Comparison of ENCODE assay signal across 18 cellular contexts in the genomic region with DNA sequence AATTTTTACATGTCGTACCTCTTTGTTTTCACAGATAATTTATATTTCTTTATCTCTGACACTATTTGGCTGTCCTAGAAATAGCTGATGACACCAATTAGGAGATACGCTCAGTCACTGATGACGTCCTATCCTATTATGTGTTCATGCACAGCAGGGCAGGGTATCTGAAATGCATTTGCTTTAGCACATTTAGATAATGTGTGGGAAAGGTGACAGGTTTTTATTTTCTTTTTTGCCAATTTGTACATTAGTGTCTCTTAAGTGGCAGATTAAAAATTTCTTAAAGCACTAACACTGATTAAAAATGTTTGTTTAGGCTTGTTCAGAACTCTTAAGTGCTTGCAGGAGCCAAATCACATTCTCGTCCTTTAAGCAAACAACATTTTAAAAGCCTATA. TPM values are rescaled to one million over a fixed set of nuclear protein-coding genes. Genes with fewer than 3 reads are reported as not detected.
DNase-seq lines count a peak whose midpoint lies in the region; ATAC-seq and TF ChIP-seq lines count a peak whose summit lies in the region.
"Had no signal": no experiment of that assay in that cellular context is flagged by ENCODE, and none has a peak within 500 bp of the region (broad histone marks: within the 10 kb centered on the region; RNA-seq: fewer than 3 reads in every experiment).

No MANE protein-coding gene starts in this region.

- H3K36me3 ChIP-seq in heart left ventricle, result no peaks in the 10 kb centered on the region
- H3K36me3 ChIP-seq: HAP-1, lower lobe of right lung, Peyer's patch, upper lobe of right lung had no signal

- intact Hi-C loops in heart left ventricle (cut with DNase I), result no loop called here
- intact Hi-C loops in Right ventricle myocardium inferior (cut with DNase I), result no loop called here

- H3K27me3 ChIP-seq in heart left ventricle, result no peaks in the 10 kb centered on the region
- H3K27me3 ChIP-seq: Peyer's patch, upper lobe of right lung had no signal

- no peak for TF ChIP-seq POLR2A in heart left ventricle (IDR thresholded peaks at IDR 0.05)

- ATAC-seq in heart left ventricle, result peak in 3 of 4 donors; percentile 59 to 77 (median 76)
- no peak for ATAC-seq in Right ventricle myocardium inferior
- ATAC-seq in HG03135 (IDR thresholded peaks at IDR 0.05; ENCODE audit: unreplicated experiment), result no peak
- ATAC-seq: upper lobe of right lung had no signal

- no peak overlapping the region for H3K4me3 ChIP-seq in heart left ventricle
- H3K4me3 ChIP-seq: coronary artery, HAP-1, lower lobe of right lung, Peyer's patch, upper lobe of right lung had no signal

- H3K4me1 ChIP-seq in heart left ventricle, result peaks cover 0 to 52% (median 9%) of the 10 kb centered on the region in 12 donors
- H3K4me1 ChIP-seq: HAP-1 had no signal

- 47 to 60% (median 56%) methylated on average over 4 of the region's 4 CpGs for WGBS in heart left ventricle, 4 donors

- DNase-seq in heart left ventricle (no peak), Right ventricle myocardium inferior (ENCODE audit: missing footprints) (no peak), NCI-H2081 (lab: John Stamatoyannopoulos, UW) (peak; percentile 79 to 95), SHP77 (lab: John Stamatoyannopoulos, UW) (peak; percentile 58 to 72), hippocampal formation (lab: John Stamatoyannopoulos, UW) (no peak), midbrain (lab: John Stamatoyannopoulos, UW) (no peak)
- no peak for DNase-seq in activated CD4-positive, alpha-beta T cell treated with anti-CD3 and anti-CD28 coated beads for 1 hour
- DNase-seq: activated B cell treated with CpG ODN at 0.5 μM for 24 hours; activated CD4-positive, alpha-beta memory T cell treated with anti-CD3 and anti-CD28 coated beads, Interleukin-2, amount 10 ng/mL, durations not matched to agents 7 days and 5 days; lower lobe of right lung; NCI-H2171 treated with DMSO at 0.1 percent for 48 hours; NK-92 treated with Interleukin-12 subunit alpha and Interleukin-12 subunit beta, amount 100 ng/mL, for 24 hours; Peyer's patch; T-helper 9 cell; upper lobe of right lung had no signal

- no peak for TF ChIP-seq CTCF in heart left ventricle (IDR thresholded peaks at IDR 0.05)

- H3K27ac ChIP-seq in heart left ventricle, result peak overlapping the region in 1 of 12 donors; percentile 13
- H3K27ac ChIP-seq: coronary artery, lower lobe of right lung, Peyer's patch, upper lobe of right lung had no signal

- no peaks in the 10 kb centered on the region for H3K9me3 ChIP-seq in heart left ventricle
- H3K9me3 ChIP-seq: HAP-1, lower lobe of right lung, Peyer's patch, upper lobe of right lung had no signal

RNA-seq across cellular contexts. Expression of a gene that starts 39.7 kb away (rescaled TPM):
- total RNA-seq in heart left ventricle, result 100 to 1,000 TPM in 6 of 9 donors, 10 to 100 TPM in 3; 84.5 to 189 (median 124) TPM
- polyA plus RNA-seq in heart left ventricle, result 10 to 100 TPM; 32.5 to 52.8 TPM
- 91.3 TPM for total RNA-seq in Right ventricle myocardium inferior

Comparison
In these comparisons a context has a peak if more than half of its experiments do, and no peak if none do; other contexts are left out.
1. ATAC-seq: peak in heart left ventricle (3 of 4); none in Right ventricle myocardium inferior (single experiment) and HG03135 (single experiment).
2. DNase-seq: peak in NCI-H2081 (2 of 2) and SHP77 (2 of 2); none in heart left ventricle (0 of 5), Right ventricle myocardium inferior (single experiment), hippocampal formation (0 of 2), activated CD4-positive, alpha-beta T cell treated with anti-CD3 and anti-CD28 coated beads for 1 hour (single experiment) and midbrain (single experiment).